Comparison of ENCODE assay signal across 32 cellular contexts in genomic region chr11:1031121-1031899, GRCh38. TPM values are rescaled to one million over a fixed set of nuclear protein-coding genes. Genes with fewer than 3 reads are reported as not detected.
"Had no signal": no experiment of that assay in that cellular context is flagged by ENCODE, and none has a peak within 500 bp of the region (broad histone marks: within the 10 kb centered on the region; RNA-seq: fewer than 3 reads in every experiment).

No MANE protein-coding gene starts in this region.

- H3K36me3 Mint-ChIP-seq: activated naive CD4-positive, alpha-beta T cell treated with anti-CD3 and anti-CD28 coated beads, Interleukin-2, amount 10 ng/mL, durations not matched to agents 7 days and 5 days; activated naive CD4-positive, alpha-beta T cell treated with anti-CD3 and anti-CD28 coated beads, Interleukin-2, amount 50 U/mL, for 72 hours; activated naive CD8-positive, alpha-beta T cell treated with anti-CD3 and anti-CD28 coated beads, Interleukin-2, amount 10 ng/mL, durations not matched to agents 7 days and 5 days; brain had no signal

- H3K27me3 ChIP-seq: ascending aorta, cardiac muscle cell had no signal

- H3K4me1 ChIP-seq: breast epithelium, foreskin keratinocyte, gastrocnemius medialis, heart right ventricle had no signal

- H3K9me3 Mint-ChIP-seq: activated T-cell treated with anti-CD3 and anti-CD28 coated beads, Interleukin-2, amount 50 U/mL, for 24 hours; brain; endodermal cell had no signal

- ATAC-seq: activated naive CD4-positive, alpha-beta T cell treated with anti-CD3 and anti-CD28 coated beads, Interleukin-2, amount 50 U/mL, for 72 hours; activated T-cell treated with anti-CD3 and anti-CD28 coated beads, Interleukin-2, amount 50 U/mL, for 72 hours; foreskin keratinocyte; gastrocnemius medialis; heart right ventricle had no signal

- H3K36me3 ChIP-seq: ascending aorta, breast epithelium, cardiac muscle cell, esophagus muscularis mucosa, gastrocnemius medialis, heart right ventricle had no signal

- H3K27ac Mint-ChIP-seq: activated CD4-positive, alpha-beta memory T cell treated with anti-CD3 and anti-CD28 coated beads, Interleukin-2, amount 10 ng/mL, durations not matched to agents 7 days and 5 days; activated CD4-positive, alpha-beta T cell treated with anti-CD3 and anti-CD28 coated beads, Interleukin-2, amount 10 ng/mL, durations not matched to agents 7 days and 5 days; activated naive CD4-positive, alpha-beta T cell treated with anti-CD3 and anti-CD28 coated beads, Interleukin-2, amount 10 ng/mL, durations not matched to agents 7 days and 5 days; activated naive CD4-positive, alpha-beta T cell treated with anti-CD3 and anti-CD28 coated beads, Interleukin-2, amount 50 U/mL, for 72 hours; activated naive CD8-positive, alpha-beta T cell treated with anti-CD3 and anti-CD28 coated beads, Interleukin-2, amount 10 ng/mL, durations not matched to agents 7 days and 5 days; activated T-cell treated with anti-CD3 and anti-CD28 coated beads, Interleukin-2, amount 50 U/mL, for 24 hours; activated T-cell treated with anti-CD3 and anti-CD28 coated beads, Interleukin-2, amount 50 U/mL, for 72 hours; brain; dendritic cell treated with granulocyte-macrophage colony-stimulating factor and Interleukin-4, amounts not matched to agents 40 ng/mL and 50 ng/mL, for 4 days; endodermal cell had no signal

- H3K4me3 ChIP-seq: ascending aorta, breast epithelium, cardiac muscle cell, coronary artery, dorsolateral prefrontal cortex, esophagus muscularis mucosa, gastrocnemius medialis, heart right ventricle had no signal

- H3K4me3 Mint-ChIP-seq: activated CD4-positive, alpha-beta memory T cell treated with anti-CD3 and anti-CD28 coated beads, Interleukin-2, amount 10 ng/mL, durations not matched to agents 7 days and 5 days; activated CD4-positive, alpha-beta T cell treated with anti-CD3 and anti-CD28 coated beads, Interleukin-2, amount 10 ng/mL, durations not matched to agents 7 days and 5 days; activated naive CD4-positive, alpha-beta T cell treated with anti-CD3 and anti-CD28 coated beads, Interleukin-2, amount 10 ng/mL, durations not matched to agents 7 days and 5 days; activated naive CD8-positive, alpha-beta T cell treated with anti-CD3 and anti-CD28 coated beads, Interleukin-2, amount 10 ng/mL, durations not matched to agents 7 days and 5 days; activated T-cell treated with anti-CD3 and anti-CD28 coated beads, Interleukin-2, amount 50 U/mL, for 24 hours; activated T-cell treated with anti-CD3 and anti-CD28 coated beads, Interleukin-2, amount 50 U/mL, for 72 hours; brain; dendritic cell treated with granulocyte-macrophage colony-stimulating factor and Interleukin-4, amounts not matched to agents 40 ng/mL and 50 ng/mL, for 4 days; endodermal cell had no signal

- H3K9me3 ChIP-seq: ascending aorta, breast epithelium, esophagus muscularis mucosa, gastrocnemius medialis, heart right ventricle had no signal

- H3K27ac ChIP-seq: ascending aorta, breast epithelium, cardiac muscle cell, coronary artery, dorsolateral prefrontal cortex, esophagus muscularis mucosa, foreskin keratinocyte, gastrocnemius medialis, heart right ventricle had no signal

- DNase-seq: activated CD4-positive, alpha-beta memory T cell treated with anti-CD3 and anti-CD28 coated beads, Interleukin-2, amount 10 ng/mL, durations not matched to agents 7 days and 5 days; activated CD4-positive, alpha-beta T cell treated with anti-CD3 and anti-CD28 coated beads for 1 hour; activated CD4-positive, alpha-beta T cell treated with anti-CD3 and anti-CD28 coated beads for 4 hours; activated CD4-positive, alpha-beta T cell treated with anti-CD3 and anti-CD28 coated beads, Interleukin-2, amount 10 ng/mL, durations not matched to agents 7 days and 5 days; activated CD4-positive, alpha-beta T cell treated with anti-CD3 and anti-CD28 coated beads, Interleukin-2, amount 50 U/mL, for 4 hours; activated CD8-positive, alpha-beta memory T cell treated with anti-CD3 and anti-CD28 coated beads, Interleukin-2, amount 50 U/mL, for 48 hours; activated gamma-delta T cell; activated naive CD4-positive, alpha-beta T cell; activated naive CD4-positive, alpha-beta T cell treated with anti-CD3 and anti-CD28 coated beads, Interleukin-2, amount 10 ng/mL, durations not matched to agents 7 days and 5 days; activated naive CD8-positive, alpha-beta T cell treated with anti-CD3 and anti-CD28 coated beads, Interleukin-2, amount 10 ng/mL, durations not matched to agents 7 days and 5 days; activated T-cell treated with anti-CD3 and anti-CD28 coated beads for 4 hours; activated T-cell treated with anti-CD3 and anti-CD28 coated beads, Interleukin-2, amount 50 U/mL, for 24 hours; activated T-cell treated with anti-CD3 and anti-CD28 coated beads, Interleukin-2, amount 50 U/mL, for 72 hours; dorsolateral prefrontal cortex; effector memory CD4-positive, alpha-beta T cell; endodermal cell; erythroblast; foreskin keratinocyte; gastrocnemius medialis; glutamatergic neuron; heart right ventricle; T-helper 2 cell had no signal

- H3K27me3 Mint-ChIP-seq: activated CD4-positive, alpha-beta memory T cell treated with anti-CD3 and anti-CD28 coated beads, Interleukin-2, amount 10 ng/mL, durations not matched to agents 7 days and 5 days; activated CD4-positive, alpha-beta T cell treated with anti-CD3 and anti-CD28 coated beads, Interleukin-2, amount 10 ng/mL, durations not matched to agents 7 days and 5 days; activated naive CD4-positive, alpha-beta T cell treated with anti-CD3 and anti-CD28 coated beads, Interleukin-2, amount 10 ng/mL, durations not matched to agents 7 days and 5 days; activated naive CD8-positive, alpha-beta T cell treated with anti-CD3 and anti-CD28 coated beads, Interleukin-2, amount 10 ng/mL, durations not matched to agents 7 days and 5 days; activated T-cell treated with anti-CD3 and anti-CD28 coated beads, Interleukin-2, amount 50 U/mL, for 24 hours; brain; central memory CD8-positive, alpha-beta T cell had no signal

- H3K4me1 Mint-ChIP-seq: activated CD4-positive, alpha-beta memory T cell treated with anti-CD3 and anti-CD28 coated beads, Interleukin-2, amount 10 ng/mL, durations not matched to agents 7 days and 5 days; activated CD4-positive, alpha-beta T cell treated with anti-CD3 and anti-CD28 coated beads, Interleukin-2, amount 10 ng/mL, durations not matched to agents 7 days and 5 days; activated naive CD4-positive, alpha-beta T cell treated with anti-CD3 and anti-CD28 coated beads, Interleukin-2, amount 10 ng/mL, durations not matched to agents 7 days and 5 days; activated naive CD8-positive, alpha-beta T cell treated with anti-CD3 and anti-CD28 coated beads, Interleukin-2, amount 10 ng/mL, durations not matched to agents 7 days and 5 days; brain; central memory CD8-positive, alpha-beta T cell; endodermal cell had no signal

RNA-seq across cellular contexts. Expression of gene MUC6, which starts 5.2 kb away (rescaled TPM):
- total RNA-seq: activated CD4-positive, alpha-beta memory T cell treated with anti-CD3 and anti-CD28 coated beads, Interleukin-2, amount 10 ng/mL, durations not matched to agents 7 days and 5 days; activated CD4-positive, alpha-beta T cell treated with anti-CD3 and anti-CD28 coated beads, Interleukin-2, amount 10 ng/mL, durations not matched to agents 7 days and 5 days; activated naive CD4-positive, alpha-beta T cell treated with anti-CD3 and anti-CD28 coated beads, Interleukin-2, amount 50 U/mL, for 72 hours; activated naive CD8-positive, alpha-beta T cell treated with anti-CD3 and anti-CD28 coated beads, Interleukin-2, amount 10 ng/mL, durations not matched to agents 7 days and 5 days; activated T-cell treated with anti-CD3 and anti-CD28 coated beads, Interleukin-2, amount 50 U/mL, for 72 hours; ascending aorta; cardiac muscle cell; dorsolateral prefrontal cortex; esophagus muscularis mucosa; foreskin keratinocyte; gastrocnemius medialis; heart right ventricle; T-helper 1 cell treated with Interleukin-12 subunit alpha and Interleukin-12 subunit beta and Interleukin-4 antibody, amounts not matched to agents 30 ng/mL and 1 ng/mL, for 36 hours had no signal
- polyA plus RNA-seq: cardiac muscle cell, foreskin keratinocyte had no signal

RNA-seq across cellular contexts. Expression of gene MUC2, which starts 43.4 kb away (rescaled TPM):
- total RNA-seq: activated CD4-positive, alpha-beta memory T cell treated with anti-CD3 and anti-CD28 coated beads, Interleukin-2, amount 10 ng/mL, durations not matched to agents 7 days and 5 days; activated CD4-positive, alpha-beta T cell treated with anti-CD3 and anti-CD28 coated beads, Interleukin-2, amount 10 ng/mL, durations not matched to agents 7 days and 5 days; activated naive CD4-positive, alpha-beta T cell treated with anti-CD3 and anti-CD28 coated beads, Interleukin-2, amount 50 U/mL, for 72 hours; activated naive CD8-positive, alpha-beta T cell treated with anti-CD3 and anti-CD28 coated beads, Interleukin-2, amount 10 ng/mL, durations not matched to agents 7 days and 5 days; activated T-cell treated with anti-CD3 and anti-CD28 coated beads, Interleukin-2, amount 50 U/mL, for 72 hours; endodermal cell; foreskin keratinocyte; T-helper 1 cell treated with Interleukin-12 subunit alpha and Interleukin-12 subunit beta and Interleukin-4 antibody, amounts not matched to agents 30 ng/mL and 1 ng/mL, for 36 hours had no signal
- polyA plus RNA-seq: cardiac muscle cell, foreskin keratinocyte, heart right ventricle had no signal
